ENCODE assay signal across 8 cellular contexts in the genomic region with DNA sequence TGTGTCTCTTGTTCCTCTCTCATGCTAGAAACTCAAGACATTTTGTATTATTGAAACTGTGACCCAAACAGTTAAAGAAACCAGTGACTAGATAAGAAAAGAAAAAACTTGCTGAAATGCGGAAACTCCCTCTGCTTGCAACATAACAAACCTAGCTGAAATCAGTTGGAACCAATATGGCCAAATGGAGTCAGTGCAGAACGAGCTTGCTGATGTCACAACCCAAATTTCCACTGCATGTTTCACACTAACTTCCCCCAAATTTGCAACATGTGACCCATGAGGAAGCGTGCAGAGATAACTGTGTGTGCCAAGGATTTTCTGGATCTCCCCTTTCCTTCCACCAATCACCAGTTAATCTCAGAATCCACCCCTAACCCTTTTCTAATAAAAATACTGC.
DNase-seq lines count a peak whose midpoint lies in the region; ATAC-seq and TF ChIP-seq lines count a peak whose summit lies in the region.

No MANE protein-coding gene starts in this region.

- no peaks in the 10 kb centered on the region for H3K36me3 Mint-ChIP-seq in effector memory CD8-positive, alpha-beta T cell (ENCODE audit: insufficient read depth)
- H3K36me3 Mint-ChIP-seq in CD4-positive, alpha-beta T cell (ENCODE audit: low read depth), result no peaks in the 10 kb centered on the region

- H3K27ac Mint-ChIP-seq in effector memory CD8-positive, alpha-beta T cell, result peak overlapping the region in 1 of 2 donors; percentile 59
- H3K27ac Mint-ChIP-seq in CD4-positive, alpha-beta T cell, result no peak overlapping the region

- H3K4me1 Mint-ChIP-seq in effector memory CD8-positive, alpha-beta T cell (ENCODE audit: low read depth in 2 of 2), result no peaks in the 10 kb centered on the region
- H3K4me1 Mint-ChIP-seq in CD4-positive, alpha-beta T cell (ENCODE audit: low read depth), result no peaks in the 10 kb centered on the region

- no peak for DNase-seq in effector memory CD8-positive, alpha-beta T cell
- DNase-seq in sciatic nerve (ENCODE audit: low spot score), result no peak
- DNase-seq in middle frontal gyrus (ENCODE audit: extremely low spot score, low spot score), result no peak
- DNase-seq in NCI-H2227 treated with DMSO at 0.1 percent for 48 hours (lab: John Stamatoyannopoulos, UW), result no peak
- no peak for DNase-seq in NCI-H1436 (lab: John Stamatoyannopoulos, UW)
- no peak for DNase-seq in CD4-positive, alpha-beta T cell

- TF ChIP-seq CTCF in CD4-positive, alpha-beta T cell (IDR thresholded peaks at IDR 0.05), result no peak

- POLR2A ChIA-PET in CD4-positive, alpha-beta T cell (lab: Charles Lee), result no interaction called here

- H3K9me3 ChIP-seq in CD4-positive, alpha-beta T cell (ENCODE audit: control insufficient read depth, low read length), result no peaks in the 10 kb centered on the region

- no peaks in the 10 kb centered on the region for H3K27me3 Mint-ChIP-seq in effector memory CD8-positive, alpha-beta T cell
- no peaks in the 10 kb centered on the region for H3K27me3 Mint-ChIP-seq in CD4-positive, alpha-beta T cell

- ATAC-seq in GM19397 (IDR thresholded peaks at IDR 0.05; ENCODE audit: unreplicated experiment) (peak; percentile 60), HG03342 (IDR thresholded peaks at IDR 0.05; ENCODE audit: unreplicated experiment) (peak; percentile 68), sciatic nerve (peak; percentile 95)
- peak; percentile 43 for ATAC-seq in effector memory CD8-positive, alpha-beta T cell (replicated peaks)
- no peak for ATAC-seq in CD4-positive, alpha-beta T cell (ENCODE audit: poor library complexity)

- H3K27ac ChIP-seq in CD4-positive, alpha-beta T cell (ENCODE audit: low read depth, low read length), result no peak overlapping the region

- no peaks in the 10 kb centered on the region for H3K27me3 ChIP-seq in CD4-positive, alpha-beta T cell (ENCODE audit: control insufficient read depth, insufficient read depth, low read length)

- intact Hi-C loops in sciatic nerve (cut with DNase I), result no loop called here
- intact Hi-C loops in CD4-positive, alpha-beta T cell (cut with DNase I, micrococcal nuclease), result no loop called here

- no peak overlapping the region for H3K4me3 Mint-ChIP-seq in effector memory CD8-positive, alpha-beta T cell
- no peak overlapping the region for H3K4me3 Mint-ChIP-seq in CD4-positive, alpha-beta T cell

- H3K9me3 Mint-ChIP-seq in effector memory CD8-positive, alpha-beta T cell, result no peaks in the 10 kb centered on the region
- no peaks in the 10 kb centered on the region for H3K9me3 Mint-ChIP-seq in CD4-positive, alpha-beta T cell

- CTCF ChIA-PET in CD4-positive, alpha-beta T cell (lab: Charles Lee), result no interaction called here
